ENCODE assay signal across 11 cellular contexts in the genomic region with DNA sequence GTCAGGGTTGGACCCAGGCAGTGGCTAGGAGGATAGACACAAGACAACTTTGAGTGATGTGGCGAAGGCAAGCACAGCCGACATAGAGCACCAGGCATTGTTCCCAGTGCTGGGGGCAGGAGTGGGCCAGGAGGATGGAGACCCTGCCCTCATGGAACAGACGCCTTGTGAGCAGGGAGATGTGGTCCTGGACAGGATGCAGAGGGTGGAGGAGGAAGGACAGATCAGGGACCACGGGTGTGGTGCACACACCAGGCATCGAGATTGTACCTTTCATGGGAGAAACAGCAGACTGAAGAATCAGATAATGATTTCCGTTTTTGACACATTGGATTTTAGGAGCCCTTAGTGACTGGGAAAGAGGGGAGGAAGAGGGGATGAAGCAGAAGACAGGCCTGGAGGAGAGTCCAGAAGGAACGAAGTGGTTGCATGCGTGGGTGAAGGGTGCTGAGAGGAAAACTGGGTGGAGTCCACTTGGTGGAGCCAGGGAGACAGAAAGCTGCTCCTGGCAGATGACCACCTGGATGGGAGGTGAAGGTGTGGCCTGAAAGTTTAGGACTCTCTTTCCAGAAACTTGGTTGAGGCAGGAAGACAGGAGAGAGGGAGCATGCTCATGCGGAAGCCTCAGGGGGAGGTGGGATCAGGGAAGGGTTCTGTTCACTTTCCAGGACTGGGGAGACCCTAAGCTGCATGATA. TPM values are rescaled to one million over a fixed set of nuclear protein-coding genes. Genes with fewer than 3 reads are reported as not detected.
"Had no signal": no experiment of that assay in that cellular context is flagged by ENCODE, and none has a peak within 500 bp of the region (broad histone marks: within the 10 kb centered on the region; RNA-seq: fewer than 3 reads in every experiment).

No MANE protein-coding gene starts in this region.

- H3K27me3 Mint-ChIP-seq: activated B cell treated with CpG ODN at 0.5 μM for 24 hours, memory B cell had no signal

- H3K27ac Mint-ChIP-seq: activated B cell treated with CpG ODN at 0.5 μM for 24 hours, memory B cell had no signal

- DNase-seq: activated B cell treated with CpG ODN at 0.5 μM for 24 hours; effector CD4-positive, alpha-beta T cell; gastrocnemius medialis; islet precursor cell; left lung; stimulated activated CD4-positive, alpha-beta T cell treated with anti-CD3 and anti-CD28 coated beads, Interleukin-4, amount 100 ng/mL, for 24 hours; SW 1271; tibial artery had no signal

- H3K4me1 Mint-ChIP-seq: activated B cell treated with CpG ODN at 0.5 μM for 24 hours, neural crest cell had no signal

- ATAC-seq: gastrocnemius medialis had no signal

- H3K4me3 Mint-ChIP-seq: activated B cell treated with CpG ODN at 0.5 μM for 24 hours, memory B cell, neural crest cell had no signal

- H3K9me3 Mint-ChIP-seq: activated B cell treated with CpG ODN at 0.5 μM for 24 hours, memory B cell, neural crest cell had no signal

RNA-seq across cellular contexts. Expression of gene MAP3K15, which starts 27.9 kb away (rescaled TPM):
- total RNA-seq: gastrocnemius medialis, SJSA1 had no signal
